8 cellular contexts compared by ENCODE assay signal in genomic region chr14:21476925-21477681, GRCh38. TPM values are rescaled to one million over a fixed set of nuclear protein-coding genes. Genes with fewer than 3 reads are reported as not detected.
DNase-seq lines count a peak whose midpoint lies in the region; ATAC-seq and TF ChIP-seq lines count a peak whose summit lies in the region.

TSS of gene RAB2B (minus strand) at chr14:21476959. CDS start at chr14:21476872, 87 bp downstream.
TSS of gene TOX4 (plus strand) at chr14:21477195. CDS start at chr14:21477279, 84 bp downstream.

- peak within 1 kb of the TSS; percentile 95 to 100 (median 100) for H3K27ac Mint-ChIP-seq in CD4-positive, alpha-beta memory T cell
- H3K27ac Mint-ChIP-seq in activated CD4-positive, alpha-beta memory T cell treated with anti-CD3 and anti-CD28 coated beads, Interleukin-2, amount 10 ng/mL, durations not matched to agents 7 days and 5 days, result peak within 1 kb of the TSS; percentile 100

- intact Hi-C loops in CD4-positive, alpha-beta memory T cell (cut with micrococcal nuclease), result loop anchor here (1.0 to 5.0 kb wide), 7 partner anchors 21 to 245 kb away; partner anchors contain the start of genes CHD8, HNRNPC, METTL3 and SUPT16H

- H3K4me3 Mint-ChIP-seq in CD4-positive, alpha-beta memory T cell, result peak within 1 kb of the TSS; percentile 98 to 100 (median 100)
- peak within 1 kb of the TSS; percentile 100 for H3K4me3 Mint-ChIP-seq in activated CD4-positive, alpha-beta memory T cell treated with anti-CD3 and anti-CD28 coated beads, Interleukin-2, amount 10 ng/mL, durations not matched to agents 7 days and 5 days

- H3K4me1 Mint-ChIP-seq in CD4-positive, alpha-beta memory T cell, result peaks cover 28 to 63% (median 45%) of the 10 kb centered on the region in 4 donors
- peaks cover 46% of the 10 kb centered on the region for H3K4me1 Mint-ChIP-seq in activated CD4-positive, alpha-beta memory T cell treated with anti-CD3 and anti-CD28 coated beads, Interleukin-2, amount 10 ng/mL, durations not matched to agents 7 days and 5 days

- POLR2A ChIA-PET in CD4-positive, alpha-beta memory T cell (lab: Charles Lee; ENCODE audit: partially characterized antibody), result interaction anchor here (0.6 to 4.6 kb wide), 13 partner anchors 11 to 224 kb away, joined by 3 to 65 read pairs (median 8); partner anchors contain the start of genes CHD8, HNRNPC, METTL3 and SUPT16H
- POLR2A ChIA-PET in activated CD4-positive, alpha-beta memory T cell treated with anti-CD3 and anti-CD28 coated beads, Interleukin-2, amount 10 ng/mL, durations not matched to agents 7 days and 5 days (lab: Charles Lee), result interaction anchor here (0.9 to 4.1 kb wide), 22 partner anchors 12 to 1530 kb away, joined by 3 to 46 read pairs (median 4); partner anchors contain the start of genes CHD8, METTL3 and SUPT16H

- no peaks in the 10 kb centered on the region for H3K27me3 Mint-ChIP-seq in CD4-positive, alpha-beta memory T cell
- no peaks in the 10 kb centered on the region for H3K27me3 Mint-ChIP-seq in activated CD4-positive, alpha-beta memory T cell treated with anti-CD3 and anti-CD28 coated beads, Interleukin-2, amount 10 ng/mL, durations not matched to agents 7 days and 5 days

- no peaks in the 10 kb centered on the region for H3K36me3 ChIP-seq in CD4-positive, alpha-beta memory T cell (ENCODE audit: insufficient read depth, low read length)
- H3K36me3 ChIP-seq in lung (ENCODE audit: control insufficient read depth in 2 of 2, insufficient read depth in 2 of 2, low read length in 2 of 2), result peaks cover 3 to 8% of the 10 kb centered on the region in 2 donors

- H3K9me3 Mint-ChIP-seq in CD4-positive, alpha-beta memory T cell, result peaks cover 0 to 4% (median 0%) of the 10 kb centered on the region in 8 donors
- no peaks in the 10 kb centered on the region for H3K9me3 Mint-ChIP-seq in activated CD4-positive, alpha-beta memory T cell treated with anti-CD3 and anti-CD28 coated beads, Interleukin-2, amount 10 ng/mL, durations not matched to agents 7 days and 5 days

- no peaks in the 10 kb centered on the region for H3K9me3 ChIP-seq in CD4-positive, alpha-beta memory T cell (ENCODE audit: control insufficient read depth in 1 of 2, low read length in 2 of 2)
- H3K9me3 ChIP-seq in lung (ENCODE audit: control insufficient read depth in 2 of 2, insufficient read depth in 1 of 2, low read length in 1 of 2), result no peaks in the 10 kb centered on the region

- peak within 1 kb of the TSS; percentile 81 for H3K27ac ChIP-seq in CD4-positive, alpha-beta memory T cell (ENCODE audit: low read depth, low read length)
- peak within 1 kb of the TSS; percentile 79 to 94 for H3K27ac ChIP-seq in lung (ENCODE audit: low read depth in 1 of 2, low read length in 1 of 2)

- TF ChIP-seq CTCF in lung (IDR thresholded peaks at IDR 0.05; ENCODE audit: control extremely low read depth, extremely low read depth), result peak; percentile 96

- DNase-seq in CD4-positive, alpha-beta memory T cell, result peak; percentile 98
- DNase-seq in NCI-H82 treated with DMSO at 0.1 percent for 48 hours (lab: John Stamatoyannopoulos, UW; ENCODE audit: unreplicated experiment) (peak; percentile 98), lung (ENCODE audit: low spot score) (peak; percentile 96)
- DNase-seq in activated CD4-positive, alpha-beta memory T cell treated with anti-CD3 and anti-CD28 coated beads, Interleukin-2, amount 10 ng/mL, durations not matched to agents 7 days and 5 days, result peak; percentile 97
- peak; percentile 93 for DNase-seq in effector CD4-positive, alpha-beta T cell
- DNase-seq in stimulated activated CD4-positive, alpha-beta T cell treated with anti-CD3 and anti-CD28 coated beads, TNF-alpha, amount 100 ng/mL, for 48 hours (ENCODE audit: low read depth in 3 of 3), result peak; percentile 85 to 93 (median 87)

- peaks cover 22 to 40% of the 10 kb centered on the region in 2 donors for H3K36me3 Mint-ChIP-seq in CD4-positive, alpha-beta memory T cell
- peaks cover 22% of the 10 kb centered on the region for H3K36me3 Mint-ChIP-seq in activated CD4-positive, alpha-beta memory T cell treated with anti-CD3 and anti-CD28 coated beads, Interleukin-2, amount 10 ng/mL, durations not matched to agents 7 days and 5 days (ENCODE audit: low read depth)

- CTCF ChIA-PET in CD4-positive, alpha-beta memory T cell (lab: Charles Lee; ENCODE audit: partially characterized antibody), result interaction anchor here (0.6 to 3.5 kb wide), 13 partner anchors 9 to 1585 kb away, joined by 3 to 44 read pairs (median 6); partner anchors contain the start of genes CHD8 and METTL3
- CTCF ChIA-PET in activated CD4-positive, alpha-beta memory T cell treated with anti-CD3 and anti-CD28 coated beads, Interleukin-2, amount 10 ng/mL, durations not matched to agents 7 days and 5 days (lab: Charles Lee), result interaction anchor here (0.7 to 4.0 kb wide), 22 partner anchors 8 to 462 kb away, joined by 3 to 54 read pairs (median 4); partner anchors contain the start of genes CHD8, METTL3 and SALL2

- WGBS in lung, 2 donors, result 1% methylated on average over 49 of the region's 49 CpGs

- H3K4me1 ChIP-seq in CD4-positive, alpha-beta memory T cell (ENCODE audit: insufficient read depth, low read length), result peaks cover 27% of the 10 kb centered on the region
- peaks cover 3 to 10% of the 10 kb centered on the region in 2 donors for H3K4me1 ChIP-seq in lung (ENCODE audit: control insufficient read depth in 2 of 2, insufficient read depth in 2 of 2, low read length in 2 of 2)

- peak within 1 kb of the TSS; percentile 69 to 97 for H3K4me3 ChIP-seq in CD4-positive, alpha-beta memory T cell (ENCODE audit: low read length in 2 of 2)
- H3K4me3 ChIP-seq in lung, result peak within 1 kb of the TSS; percentile 87

- H3K27me3 ChIP-seq in CD4-positive, alpha-beta memory T cell (ENCODE audit: insufficient read depth, low read length), result no peaks in the 10 kb centered on the region
- H3K27me3 ChIP-seq in lung (ENCODE audit: control insufficient read depth, insufficient read depth), result no peaks in the 10 kb centered on the region

- peak; percentile 99 for ATAC-seq in GM19397 (IDR thresholded peaks at IDR 0.05; ENCODE audit: unreplicated experiment)
- ATAC-seq in HG03575 (IDR thresholded peaks at IDR 0.05; ENCODE audit: extremely low read depth, insufficient number of reproducible peaks, low FRiP score, unreplicated experiment), result peak; percentile 93
- ATAC-seq in lung (ENCODE audit: insufficient read depth, low FRiP score), result peak; percentile 99

RNA-seq across cellular contexts. Expression of gene RAB2B, which starts in this region (rescaled TPM):
- 10 to 100 TPM; 29.3 to 30.4 TPM for total RNA-seq in CD4-positive, alpha-beta memory T cell
- 10 to 100 TPM in 1 of 2 donors, 1 to 10 TPM in 1; 8.3 to 14.9 TPM for polyA plus RNA-seq in CD4-positive, alpha-beta memory T cell
- total RNA-seq in activated CD4-positive, alpha-beta memory T cell treated with anti-CD3 and anti-CD28 coated beads, Interleukin-2, amount 10 ng/mL, durations not matched to agents 7 days and 5 days, result 10 to 100 TPM; 27.6 to 29.0 TPM
- total RNA-seq in lung, result 10 to 100 TPM; 22.3 to 42.7 TPM
- polyA plus RNA-seq in lung, result 10 to 100 TPM; 14.8 to 18.5 TPM

RNA-seq across cellular contexts. Expression of gene TOX4, which starts in this region (rescaled TPM):
- 10 to 100 TPM; 83.6 to 86.0 TPM for total RNA-seq in CD4-positive, alpha-beta memory T cell
- 10 to 100 TPM; 81.8 to 86.2 TPM for polyA plus RNA-seq in CD4-positive, alpha-beta memory T cell
- total RNA-seq in activated CD4-positive, alpha-beta memory T cell treated with anti-CD3 and anti-CD28 coated beads, Interleukin-2, amount 10 ng/mL, durations not matched to agents 7 days and 5 days, result 10 to 100 TPM; 82.1 to 85.6 TPM
- total RNA-seq in lung, result 10 to 100 TPM; 42.8 to 82.9 TPM
- 10 to 100 TPM; 16.4 to 41.3 TPM for polyA plus RNA-seq in lung

Comparison
In these comparisons a context has a peak if more than half of its experiments do, and no peak if none do; other contexts are left out.
1. Peak in every context shown above with its lines: DNase-seq, ATAC-seq, H3K4me3 ChIP-seq and H3K27ac ChIP-seq.